Comparison of ENCODE assay signal across 17 cellular contexts in genomic region chr3:9311265-9311664, GRCh38.
"Had no signal": no experiment of that assay in that cellular context is flagged by ENCODE, and none has a peak within 500 bp of the region (broad histone marks: within the 10 kb centered on the region; RNA-seq: fewer than 3 reads in every experiment).

No MANE protein-coding gene starts in this region.

- H3K9me3 Mint-ChIP-seq: activated naive CD4-positive, alpha-beta T cell treated with anti-CD3 and anti-CD28 coated beads, Interleukin-2, amount 50 U/mL, for 24 hours; dendritic cell treated with granulocyte-macrophage colony-stimulating factor and Interleukin-4, amounts not matched to agents 40 ng/mL and 50 ng/mL, for 4 days; natural killer cell treated with Interleukin-12 subunit alpha and Interleukin-12 subunit beta and Interleukin-15 and Interleukin-18, amount 100 ng/mL, for 72 hours; stimulated activated naive B cell treated with anti-CD40 and anti-IgM and Interleukin-4, amounts not matched to agents 10 μg/mL and 1 μg/mL and 100 μg/mL, for 72 hours had no signal

- DNase-seq: activated CD4-positive, alpha-beta T cell treated with anti-CD3 and anti-CD28 coated beads, Interleukin-2, amount 50 U/mL, for 48 hours; activated gamma-delta T cell; effector CD8-positive, alpha-beta T cell; heart right ventricle; kidney glomerular epithelial cell; nucleus accumbens; stimulated activated CD4-positive, alpha-beta T cell treated with anti-CD3 and anti-CD28 coated beads, Interleukin-4, amount 100 ng/mL, for 4 hours; stimulated activated naive B cell treated with anti-CD40 and anti-IgM and Interleukin-4, amounts not matched to agents 10 μg/mL and 1 μg/mL and 100 μg/mL, for 72 hours; SW 1271; T-helper 2 cell had no signal

- H3K27me3 Mint-ChIP-seq: activated naive CD4-positive, alpha-beta T cell treated with anti-CD3 and anti-CD28 coated beads, Interleukin-2, amount 50 U/mL, for 24 hours had no signal

- H3K9me3 ChIP-seq: heart right ventricle, thoracic aorta had no signal

- H3K4me3 Mint-ChIP-seq: activated naive CD4-positive, alpha-beta T cell treated with anti-CD3 and anti-CD28 coated beads, Interleukin-2, amount 50 U/mL, for 24 hours; dendritic cell treated with granulocyte-macrophage colony-stimulating factor and Interleukin-4, amounts not matched to agents 40 ng/mL and 50 ng/mL, for 4 days; natural killer cell treated with Interleukin-12 subunit alpha and Interleukin-12 subunit beta and Interleukin-15 and Interleukin-18, amount 100 ng/mL, for 72 hours; stimulated activated naive B cell treated with anti-CD40 and anti-IgM and Interleukin-4, amounts not matched to agents 10 μg/mL and 1 μg/mL and 100 μg/mL, for 72 hours had no signal

- H3K36me3 Mint-ChIP-seq: activated naive CD4-positive, alpha-beta T cell treated with anti-CD3 and anti-CD28 coated beads, Interleukin-2, amount 50 U/mL, for 24 hours; natural killer cell treated with Interleukin-12 subunit alpha and Interleukin-12 subunit beta and Interleukin-15 and Interleukin-18, amount 100 ng/mL, for 72 hours; stimulated activated naive B cell treated with anti-CD40 and anti-IgM and Interleukin-4, amounts not matched to agents 10 μg/mL and 1 μg/mL and 100 μg/mL, for 72 hours had no signal

- H3K4me3 ChIP-seq: cardiac muscle cell, heart right ventricle, thoracic aorta had no signal

- H3K27ac ChIP-seq: cardiac muscle cell, heart right ventricle, thoracic aorta had no signal

- ATAC-seq: esophagus mucosa; heart right ventricle; natural killer cell treated with Interleukin-12 subunit alpha and Interleukin-12 subunit beta and Interleukin-15 and Interleukin-18, amount 100 ng/mL, for 72 hours; sciatic nerve; stimulated activated naive B cell treated with anti-CD40 and anti-IgM and Interleukin-4, amounts not matched to agents 10 μg/mL and 1 μg/mL and 100 μg/mL, for 72 hours had no signal

- H3K27ac Mint-ChIP-seq: activated naive CD4-positive, alpha-beta T cell treated with anti-CD3 and anti-CD28 coated beads, Interleukin-2, amount 50 U/mL, for 24 hours; dendritic cell treated with granulocyte-macrophage colony-stimulating factor and Interleukin-4, amounts not matched to agents 40 ng/mL and 50 ng/mL, for 4 days; natural killer cell treated with Interleukin-12 subunit alpha and Interleukin-12 subunit beta and Interleukin-15 and Interleukin-18, amount 100 ng/mL, for 72 hours; stimulated activated naive B cell treated with anti-CD40 and anti-IgM and Interleukin-4, amounts not matched to agents 10 μg/mL and 1 μg/mL and 100 μg/mL, for 72 hours had no signal

- H3K4me1 Mint-ChIP-seq: activated naive CD4-positive, alpha-beta T cell treated with anti-CD3 and anti-CD28 coated beads, Interleukin-2, amount 50 U/mL, for 24 hours; stimulated activated naive B cell treated with anti-CD40 and anti-IgM and Interleukin-4, amounts not matched to agents 10 μg/mL and 1 μg/mL and 100 μg/mL, for 72 hours had no signal

- H3K27me3 ChIP-seq: cardiac muscle cell, heart right ventricle had no signal

- H3K36me3 ChIP-seq: cardiac muscle cell, heart right ventricle, thoracic aorta had no signal
